Comparison of ENCODE assay signal across 21 cellular contexts in the genomic region with DNA sequence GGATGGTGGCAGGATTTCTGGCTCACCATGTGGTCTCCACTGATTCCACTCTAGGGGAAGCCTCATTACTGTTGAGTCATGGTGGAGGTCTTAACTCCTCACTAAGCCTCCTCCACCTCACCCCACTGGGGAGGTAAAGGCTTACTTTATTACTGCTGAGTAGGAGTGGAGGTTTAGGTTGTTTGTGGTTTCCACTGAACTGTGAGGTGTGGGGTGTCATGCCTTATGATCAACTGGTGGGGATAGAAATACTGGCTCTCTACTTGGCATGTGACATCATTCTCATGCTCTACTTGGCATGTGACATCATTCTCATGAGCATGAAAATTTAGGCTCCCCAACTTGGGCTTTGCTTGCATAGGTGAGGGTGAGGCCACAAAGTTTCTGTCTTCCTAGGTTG.
"Had no signal": no experiment of that assay in that cellular context is flagged by ENCODE, and none has a peak within 500 bp of the region (broad histone marks: within the 10 kb centered on the region; RNA-seq: fewer than 3 reads in every experiment).

No MANE protein-coding gene starts in this region.

- H3K9me3 Mint-ChIP-seq: naive thymus-derived CD8-positive, alpha-beta T cell; neural progenitor cell; type B pancreatic cell had no signal

- DNase-seq: effector CD4-positive, alpha-beta T cell; foreskin melanocyte; heart left ventricle; hippocampal formation; mammary epithelial cell; mucosa of descending colon; naive thymus-derived CD8-positive, alpha-beta T cell; nucleus accumbens; psoas muscle; sigmoid colon; stimulated activated CD4-positive, alpha-beta T cell treated with anti-CD3 and anti-CD28 coated beads, Interleukin-2, amount 100 ng/mL, for 24 hours; stimulated activated CD4-positive, alpha-beta T cell treated with anti-CD3 and anti-CD28 coated beads, Interleukin-4, amount 100 ng/mL, for 4 hours; stimulated activated naive CD4-positive, alpha-beta T cell; thyroid gland had no signal

- H3K4me3 Mint-ChIP-seq: naive thymus-derived CD8-positive, alpha-beta T cell; neural progenitor cell; type B pancreatic cell had no signal

- H3K4me3 ChIP-seq: coronary artery, heart left ventricle, mucosa of descending colon, neural progenitor cell, psoas muscle, sigmoid colon, skin epidermis, suprapubic skin, thyroid gland had no signal

- H3K36me3 Mint-ChIP-seq: naive thymus-derived CD8-positive, alpha-beta T cell; neural progenitor cell; type B pancreatic cell had no signal

- H3K36me3 ChIP-seq: heart left ventricle, neural progenitor cell, sigmoid colon, suprapubic skin, thyroid gland had no signal

- H3K4me1 ChIP-seq: heart left ventricle, neural progenitor cell, parathyroid adenoma, psoas muscle, suprapubic skin, thyroid gland had no signal

- H3K27me3 ChIP-seq: heart left ventricle, neural progenitor cell, sigmoid colon, suprapubic skin, thyroid gland had no signal

- ATAC-seq: heart left ventricle; left lobe of liver; mucosa of descending colon; naive thymus-derived CD8-positive, alpha-beta T cell; psoas muscle had no signal

- H3K27ac Mint-ChIP-seq: naive thymus-derived CD8-positive, alpha-beta T cell; neural progenitor cell; type B pancreatic cell had no signal

- H3K27ac ChIP-seq: coronary artery, heart left ventricle, neural progenitor cell, parathyroid adenoma, psoas muscle, sigmoid colon, skin epidermis, suprapubic skin, thyroid gland had no signal

- H3K9me3 ChIP-seq: heart left ventricle, mucosa of descending colon, psoas muscle, sigmoid colon, suprapubic skin, thyroid gland had no signal
